21 cellular contexts compared by ENCODE assay signal in the genomic region with DNA sequence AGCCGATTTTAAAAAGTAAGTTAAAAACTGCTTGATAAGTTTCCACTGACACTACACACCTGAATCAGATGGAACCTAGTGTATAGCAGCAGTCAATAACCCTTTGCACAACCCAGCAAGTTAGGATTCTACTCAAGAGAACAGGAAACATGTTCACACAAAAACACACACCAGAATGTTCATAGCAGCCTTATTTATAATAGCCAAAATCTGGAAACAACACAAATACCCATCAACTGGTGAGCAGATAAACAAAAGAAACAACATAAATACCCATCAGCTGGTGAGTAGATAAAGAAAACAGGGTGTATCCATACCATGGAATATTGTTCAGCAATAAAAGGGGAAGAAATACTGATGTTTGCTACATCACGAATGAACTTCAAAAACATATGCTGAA. TPM values are rescaled to one million over a fixed set of nuclear protein-coding genes. Genes with fewer than 3 reads are reported as not detected.
A peak's percentile ranks its signal among the peaks of the same experiment; 100 is the strongest.
DNase-seq lines count a peak whose midpoint lies in the region; ATAC-seq, FAIRE-seq and TF ChIP-seq lines count a peak whose summit lies in the region.
"Had no signal": no experiment of that assay in that cellular context is flagged by ENCODE, and none has a peak within 500 bp of the region (broad histone marks: within the 10 kb centered on the region; RNA-seq: fewer than 3 reads in every experiment).

No MANE protein-coding gene starts in this region.

- no peak overlapping the region for H2BK20ac ChIP-seq in H1 (ENCODE audit: low read length)

- no peak for ATAC-seq in upper lobe of right lung
- no peak for ATAC-seq in HG03432 (IDR thresholded peaks at IDR 0.05; ENCODE audit: unreplicated experiment)
- ATAC-seq in GM18520 (IDR thresholded peaks at IDR 0.05; ENCODE audit: unreplicated experiment), result no peak
- ATAC-seq: activated CD4-positive, CD25-positive, alpha-beta regulatory T cell treated with anti-CD3 and anti-CD28 coated beads, Interleukin-2, amount 50 U/mL, for 24 hours; Right ventricle myocardium inferior; sciatic nerve had no signal

- no peak for TF ChIP-seq RAD21 in H1 (IDR thresholded peaks at IDR 0.05 in 1 of 2, conservative IDR thresholded peaks at IDR 0.05 in 1 of 2; ENCODE audit: low read depth in 2 of 2, low read length in 2 of 2)

- intact Hi-C loops in upper lobe of right lung (cut with DNase I), result no loop called here

- TF ChIP-seq CTCF in H1 (IDR thresholded peaks at IDR 0.05; ENCODE audit: control extremely low read depth in 1 of 3, insufficient read depth in 1 of 3, low read depth in 1 of 3, low read length in 3 of 3) (no peak), mesothelial cell of epicardium (IDR thresholded peaks at IDR 0.05; ENCODE audit: unreplicated experiment) (no peak), upper lobe of right lung (IDR thresholded peaks at IDR 0.05) (no peak)

- H3K14ac ChIP-seq in H1 (ENCODE audit: insufficient read length), result no peak overlapping the region

- H3K27ac ChIP-seq in SJCRH30 (no peak overlapping the region), H1 (ENCODE audit: low read depth, low read length) (no peak overlapping the region), upper lobe of right lung (no peak overlapping the region)

- no peak overlapping the region; a peak in 1 of 4 replicates for H3K4me2 ChIP-seq in H1 (ENCODE audit: insufficient read depth in 1 of 2, low read depth in 2 of 2, low read length in 2 of 2)

- no peak for FAIRE-seq in H1 (lab: Jason Lieb, UNC)
- FAIRE-seq: colon, G401.6, GM12878, kidney had no signal

- TF ChIP-seq POLR2A in H1 (IDR thresholded peaks at IDR 0.05; ENCODE audit: control extremely low read depth in 1 of 2, low read depth in 2 of 2, low read length in 2 of 2), result no peak

- H3K36me3 ChIP-seq in SJCRH30 (no peaks in the 10 kb centered on the region), H1 (ENCODE audit: control insufficient read depth in 2 of 4, insufficient read depth in 4 of 4, low read length in 3 of 4) (no peaks in the 10 kb centered on the region), upper lobe of right lung (no peaks in the 10 kb centered on the region)

- H3K4me1 ChIP-seq in SJCRH30, result no peaks in the 10 kb centered on the region
- peaks cover 4 to 15% (median 7%) of the 10 kb centered on the region in 4 experiments; a peak in 6 of 7 replicates for H3K4me1 ChIP-seq in H1 (replicated peaks in 1 of 4; ENCODE audit: control insufficient read depth in 3 of 4, insufficient read depth in 4 of 4, low read length in 3 of 4)
- no peaks in the 10 kb centered on the region for H3K4me1 ChIP-seq in upper lobe of right lung

- CTCF ChIA-PET in H1 (lab: Charles Lee; ENCODE audit: partially characterized antibody), result no interaction called here

- no peak overlapping the region for H2BK12ac ChIP-seq in H1 (ENCODE audit: low read depth, low read length)

- no peak overlapping the region for H2BK5ac ChIP-seq in H1 (ENCODE audit: low read depth, low read length)

- H3K9me3 ChIP-seq in SJCRH30 (replicated peaks), result no peaks in the 10 kb centered on the region
- no peaks in the 10 kb centered on the region for H3K9me3 ChIP-seq in H1 (ENCODE audit: insufficient read depth in 2 of 2, low read depth in 1 of 2, low read length in 1 of 2)
- H3K9me3 ChIP-seq in upper lobe of right lung, result no peaks in the 10 kb centered on the region

- H3K18ac ChIP-seq in H1 (ENCODE audit: extremely low read depth, low read length), result no peak overlapping the region

- no peak overlapping the region for H2AK5ac ChIP-seq in H1 (ENCODE audit: low read depth, low read length)

- H3K27me3 Mint-ChIP-seq in mesothelial cell of epicardium (ENCODE audit: low read depth), result peaks cover 61% of the 10 kb centered on the region

- H3K4me3 ChIP-seq in SJCRH30 (peak overlapping the region; percentile 96), H1 (ENCODE audit: extremely low read depth in 1 of 4, insufficient read depth in 2 of 4, low read depth in 3 of 4, low read length in 4 of 4) (no peak overlapping the region), upper lobe of right lung (peak overlapping the region; percentile 62)
- H3K4me3 ChIP-seq: GM12878 had no signal

- no peak overlapping the region for H4K91ac ChIP-seq in H1 (replicated peaks; ENCODE audit: insufficient read length, low read length)

- no peaks in the 10 kb centered on the region for H3K27me3 ChIP-seq in SJCRH30
- peaks cover 21 to 65% (median 53%) of the 10 kb centered on the region in 4 experiments for H3K27me3 ChIP-seq in H1 (replicated peaks in 1 of 4; ENCODE audit: control insufficient read depth in 3 of 4, extremely low read depth in 1 of 4, insufficient read depth in 3 of 4, low read length in 3 of 4)
- H3K27me3 ChIP-seq in upper lobe of right lung, result peaks cover 44% of the 10 kb centered on the region

- no peak overlapping the region for H3K4ac ChIP-seq in H1 (replicated peaks; ENCODE audit: insufficient read length, low read depth, low read length)

- peaks cover 30% of the 10 kb centered on the region for H3K23me2 ChIP-seq in H1 (ENCODE audit: low read depth, low read length)

- H3K79me2 ChIP-seq in H1 (ENCODE audit: control insufficient read depth in 1 of 2, insufficient read depth in 2 of 2, low read length in 2 of 2), result no peaks in the 10 kb centered on the region

- no peaks in the 10 kb centered on the region for H3K36me3 Mint-ChIP-seq in mesothelial cell of epicardium

- no peak for TF ChIP-seq EP300 in H1 (IDR thresholded peaks at IDR 0.05; ENCODE audit: borderline replicate concordance in 1 of 2, low read depth in 2 of 2, low read length in 2 of 2)

- H3K4me1 Mint-ChIP-seq in mesothelial cell of epicardium, result peaks cover 35% of the 10 kb centered on the region

- peaks cover 2 to 4% of the 10 kb centered on the region in 2 experiments for H4K20me1 ChIP-seq in H1 (replicated peaks in 1 of 2; ENCODE audit: control insufficient read depth in 1 of 2, insufficient read depth in 2 of 2, low read length in 2 of 2)

- H3K27ac Mint-ChIP-seq in mesothelial cell of epicardium, result peak overlapping the region; percentile 82

- H3K23ac ChIP-seq in H1 (ENCODE audit: insufficient read length), result no peak overlapping the region

- H3K79me1 ChIP-seq in H1 (ENCODE audit: low read depth, low read length), result no peaks in the 10 kb centered on the region

- DNase-seq in SJCRH30 (no peak), H1 (ENCODE audit: low read depth in 1 of 2, low spot score in 2 of 2) (no peak), mesothelial cell of epicardium (ENCODE audit: low spot score in 2 of 2, unreplicated experiment in 2 of 2) (no peak), upper lobe of right lung (no peak), putamen (ENCODE audit: low spot score) (no peak)
- DNase-seq: activated effector memory CD4-positive, alpha-beta T cell treated with anti-CD3 and anti-CD28 coated beads, Interleukin-2, amount 50 U/mL, for 16 hours; C1 segment of cervical spinal cord; glutamatergic neuron; kidney; NCI-H1930; NCI-H510A; stimulated activated CD4-positive, alpha-beta T cell treated with anti-CD3 and anti-CD28 coated beads, Interleukin-1b, Interleukin-23, amount 100 ng/mL, for 48 hours; T-helper 2 cell had no signal

- H3K56ac ChIP-seq in H1 (replicated peaks; ENCODE audit: insufficient read length, low read depth, low read length), result no peak overlapping the region

- peaks cover 3% of the 10 kb centered on the region for H3K9me3 Mint-ChIP-seq in mesothelial cell of epicardium

- whole genome bisulfite sequencing in H1 (ENCODE audit: extremely low coverage in 1 of 2, insufficient coverage in 1 of 2, insufficient read length in 1 of 2, insufficient replicate concordance in 2 of 2, low coverage in 1 of 2, low lambda C conversion rate in 2 of 2, missing lambda C conversion rate in 1 of 2), 2 experiments, result 84% methylated on average over 2 of the region's 2 CpGs; no CpG with 5 or more reads in 1 of the 2 experiments

- no peak overlapping the region for H3K9ac ChIP-seq in H1 (replicated peaks in 1 of 4; ENCODE audit: extremely low read depth in 1 of 4, low read depth in 3 of 4, low read length in 3 of 4)

- peak overlapping the region; percentile 80 for H3K4me3 Mint-ChIP-seq in mesothelial cell of epicardium

- POLR2A ChIA-PET in H1 (lab: Charles Lee; ENCODE audit: partially characterized antibody), result no interaction called here

- peak overlapping the region; percentile 89; the same call in 1 of the 2 replicates for H4K8ac ChIP-seq in H1 (ENCODE audit: extremely low read depth, insufficient read depth, low read length)

- no peak overlapping the region for H2AFZ ChIP-seq in H1 (ENCODE audit: low read length)

- H2BK120ac ChIP-seq in H1 (replicated peaks; ENCODE audit: low read depth, low read length), result no peak overlapping the region

- H2BK15ac ChIP-seq in H1 (ENCODE audit: low read length), result no peak overlapping the region

- no peak overlapping the region for H4K5ac ChIP-seq in H1 (ENCODE audit: insufficient read length, low read depth, low read length)

RNA-seq across cellular contexts. Expression of gene CDH11, which starts 2.7 kb away (rescaled TPM):
- total RNA-seq in SJCRH30 (2014; rRNA removed; shearing (Covaris generic)), result 65.1 and 73.1 TPM in 2 replicates
- total RNA-seq in H1 (2021; fragmentation: NEBNext Ultra II Directional; extraction: Animal tissue kit (Norgen Biotek cat#: 25700)), result 8.4 and 8.7 TPM in 2 replicates
- polyA plus RNA-seq in H1 (2011; rRNA removed), result 3.3 and 6.7 TPM in 2 replicates
- polyA plus RNA-seq in H1 (2011; cell fraction: cytosol; rRNA removed), result 5.5 TPM
- polyA plus RNA-seq in H1 (2011; cell fraction: nucleus; rRNA removed), result 8.1 TPM
- polyA plus RNA-seq in H1 (2012, experiment 1 of 2), result 4.9 to 7.7 TPM (median 6.0 TPM) in 4 replicates
- 0.62 TPM for polyA plus RNA-seq in H1 (2012, experiment 2 of 2)
- 2.3 TPM for polyA plus RNA-seq in H1 (2013, experiment 1 of 2)
- 2.3 TPM for polyA plus RNA-seq in H1 (2013, experiment 2 of 2)
- polyA minus RNA-seq in H1 (2011; rRNA and poly(A)+ RNA removed), result 12.9 and 16.7 TPM in 2 replicates
- 15.4 TPM for polyA minus RNA-seq in H1 (2011; cell fraction: cytosol; rRNA and poly(A)+ RNA removed)
- polyA minus RNA-seq in H1 (2011; cell fraction: nucleus; rRNA and poly(A)+ RNA removed), result 16.4 TPM
- total RNA-seq in mesothelial cell of epicardium, result 333 to 376 TPM (median 359 TPM) in 3 replicates
- total RNA-seq in upper lobe of right lung, result 176 TPM

Comparison
In these comparisons a context has a peak if more than half of its experiments do, and no peak if none do; other contexts are left out.
1. H3K4me3 ChIP-seq: peak in SJCRH30 (single experiment) and upper lobe of right lung (single experiment); none in H1 (0 of 4).